8 cellular contexts compared by ENCODE assay signal in the genomic region with DNA sequence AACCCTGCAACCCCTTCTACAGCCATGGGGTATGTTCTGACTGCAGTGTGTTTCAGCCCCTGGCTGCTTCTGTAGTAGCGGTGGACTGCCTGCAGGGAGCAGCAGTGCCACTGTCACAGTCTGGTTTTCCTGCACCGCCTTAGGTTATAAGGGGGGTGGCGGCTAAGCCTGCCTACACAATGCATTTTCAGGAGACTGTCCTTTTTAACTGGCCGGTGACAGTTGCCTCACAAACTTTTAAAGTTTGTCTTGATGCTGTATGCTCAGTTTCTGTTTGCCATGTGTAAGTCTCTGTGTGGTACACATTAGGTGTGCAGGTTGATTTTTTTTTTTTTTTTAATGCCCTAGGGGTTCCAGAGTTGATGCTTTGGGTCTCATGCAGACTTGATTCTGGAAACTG. TPM values are rescaled to one million over a fixed set of nuclear protein-coding genes. Genes with fewer than 3 reads are reported as not detected.
A peak's percentile ranks its signal among the peaks of the same experiment; 100 is the strongest.
DNase-seq lines count a peak whose midpoint lies in the region; ATAC-seq and TF ChIP-seq lines count a peak whose summit lies in the region.

No MANE protein-coding gene starts in this region.

- H3K27me3 ChIP-seq in OCI-LY3 (ENCODE audit: low read depth, low read length) = no peaks in the 10 kb centered on the region
- H3K27me3 ChIP-seq in naive thymus-derived CD4-positive, alpha-beta T cell (ENCODE audit: control insufficient read depth in 2 of 2, insufficient read depth in 2 of 2, low read length in 2 of 2) = no peaks in the 10 kb centered on the region

- H3K27ac Mint-ChIP-seq in naive thymus-derived CD4-positive, alpha-beta T cell = peak overlapping the region in 6 of 9 donors; percentile 25 to 73 (median 40)
- no peak overlapping the region for H3K27ac Mint-ChIP-seq in stimulated activated effector memory CD8-positive, alpha-beta T cell treated with anti-CD3 and anti-CD28 coated beads, Interleukin-12 subunit alpha, Interleukin-12 subunit beta, amount 100 ng/mL, for 72 hours

- no peak overlapping the region for H3K4me3 Mint-ChIP-seq in naive thymus-derived CD4-positive, alpha-beta T cell
- H3K4me3 Mint-ChIP-seq in stimulated activated effector memory CD8-positive, alpha-beta T cell treated with anti-CD3 and anti-CD28 coated beads, Interleukin-12 subunit alpha, Interleukin-12 subunit beta, amount 100 ng/mL, for 72 hours = no peak overlapping the region

- no peak overlapping the region for H3K4me3 ChIP-seq in OCI-LY3 (ENCODE audit: low read length)
- no peak overlapping the region for H3K4me3 ChIP-seq in naive thymus-derived CD4-positive, alpha-beta T cell (ENCODE audit: low read length)

- H3K4me2 ChIP-seq in OCI-LY3 (ENCODE audit: low read length) = no peak overlapping the region

- intact Hi-C loops in naive thymus-derived CD4-positive, alpha-beta T cell (cut with micrococcal nuclease) = loop anchor here (1.0 to 5.0 kb wide), 9 partner anchors 59 to 158 kb away; no protein-coding TSS in a partner anchor

- H3K9me3 Mint-ChIP-seq in naive thymus-derived CD4-positive, alpha-beta T cell = no peaks in the 10 kb centered on the region
- H3K9me3 Mint-ChIP-seq in stimulated activated effector memory CD8-positive, alpha-beta T cell treated with anti-CD3 and anti-CD28 coated beads, Interleukin-12 subunit alpha, Interleukin-12 subunit beta, amount 100 ng/mL, for 72 hours = no peaks in the 10 kb centered on the region

- no peaks in the 10 kb centered on the region for H3K9me3 ChIP-seq in OCI-LY3 (ENCODE audit: insufficient read depth, low read length)
- H3K9me3 ChIP-seq in naive thymus-derived CD4-positive, alpha-beta T cell (ENCODE audit: control insufficient read depth in 2 of 3, low read length in 3 of 3) = no peaks in the 10 kb centered on the region

- peaks cover 5 to 24% (median 10%) of the 10 kb centered on the region in 7 donors for H3K4me1 Mint-ChIP-seq in naive thymus-derived CD4-positive, alpha-beta T cell
- peaks cover 5% of the 10 kb centered on the region for H3K4me1 Mint-ChIP-seq in stimulated activated effector memory CD8-positive, alpha-beta T cell treated with anti-CD3 and anti-CD28 coated beads, Interleukin-12 subunit alpha, Interleukin-12 subunit beta, amount 100 ng/mL, for 72 hours

- no peak overlapping the region for H3K27ac ChIP-seq in OCI-LY3 (ENCODE audit: low read length)
- no peak overlapping the region for H3K27ac ChIP-seq in naive thymus-derived CD4-positive, alpha-beta T cell (ENCODE audit: low read depth, low read length)

- H3K36me3 Mint-ChIP-seq in naive thymus-derived CD4-positive, alpha-beta T cell = peaks cover 0 to 64% (median 26%) of the 10 kb centered on the region in 5 donors
- peaks cover 100% of the 10 kb centered on the region for H3K36me3 Mint-ChIP-seq in stimulated activated effector memory CD8-positive, alpha-beta T cell treated with anti-CD3 and anti-CD28 coated beads, Interleukin-12 subunit alpha, Interleukin-12 subunit beta, amount 100 ng/mL, for 72 hours

- H3K79me2 ChIP-seq in OCI-LY3 (ENCODE audit: low read length) = peaks cover 4% of the 10 kb centered on the region; the same call in 1 of the 2 replicates

- peak; percentile 74 for ATAC-seq in HG03135 (IDR thresholded peaks at IDR 0.05; ENCODE audit: unreplicated experiment)
- peak; percentile 87 for ATAC-seq in esophagus mucosa
- ATAC-seq in naive thymus-derived CD4-positive, alpha-beta T cell = peak; percentile 100
- peak; percentile 94 for ATAC-seq in stimulated activated effector memory CD8-positive, alpha-beta T cell treated with anti-CD3 and anti-CD28 coated beads, Interleukin-12 subunit alpha, Interleukin-12 subunit beta, amount 100 ng/mL, for 72 hours

- DNase-seq in NCI-H2029 (lab: John Stamatoyannopoulos, UW) (peak; percentile 32), NCI-H2029 treated with DMSO at 0.1 percent for 48 hours (lab: John Stamatoyannopoulos, UW) (no peak), activated T-cell treated with anti-CD3 and anti-CD28 coated beads for 24 hours (ENCODE audit: low read depth) (peak; percentile 64)
- peak; percentile 49 to 83 (median 74) for DNase-seq in naive thymus-derived CD4-positive, alpha-beta T cell
- DNase-seq in stimulated activated effector memory CD8-positive, alpha-beta T cell treated with anti-CD3 and anti-CD28 coated beads, Interleukin-12 subunit alpha, Interleukin-12 subunit beta, amount 100 ng/mL, for 72 hours (ENCODE audit: low spot score in 2 of 2) = peak; percentile 67 to 86

- H3K36me3 ChIP-seq in OCI-LY3 (replicated peaks; ENCODE audit: low read depth, low read length) = peaks cover 53% of the 10 kb centered on the region
- peaks cover 18 to 73% (median 24%) of the 10 kb centered on the region in 3 experiments for H3K36me3 ChIP-seq in naive thymus-derived CD4-positive, alpha-beta T cell (ENCODE audit: control insufficient read depth in 2 of 3, insufficient read depth in 3 of 3, low read length in 3 of 3)

- H3K27me3 Mint-ChIP-seq in naive thymus-derived CD4-positive, alpha-beta T cell = no peaks in the 10 kb centered on the region

- no peak overlapping the region for H2AFZ ChIP-seq in OCI-LY3 (ENCODE audit: low read depth, low read length)

- TF ChIP-seq CTCF in OCI-LY3 (IDR thresholded peaks at IDR 0.05; ENCODE audit: low read depth, low read length) = peak; percentile 90

- H3K9ac ChIP-seq in OCI-LY3 (ENCODE audit: low read length) = no peak overlapping the region

- POLR2A ChIA-PET in naive thymus-derived CD4-positive, alpha-beta T cell (lab: Charles Lee) = interaction anchor here (0.6 to 1.4 kb wide), 6 partner anchors 9 to 132 kb away, joined by 3 read pairs; a partner anchor contains a TSS

- peaks cover 31% of the 10 kb centered on the region for H3K4me1 ChIP-seq in OCI-LY3 (ENCODE audit: low read length)
- peaks cover 0 to 5% of the 10 kb centered on the region in 2 donors for H3K4me1 ChIP-seq in naive thymus-derived CD4-positive, alpha-beta T cell (ENCODE audit: control insufficient read depth in 2 of 2, insufficient read depth in 2 of 2, low read length in 2 of 2)

- CTCF ChIA-PET in naive thymus-derived CD4-positive, alpha-beta T cell (lab: Charles Lee) = interaction anchor here (0.7 to 7.4 kb wide), 10 partner anchors 10 to 1727 kb away, joined by 3 to 147 read pairs (median 4); no protein-coding TSS in a partner anchor

- 0 out of 2 replicates have a peak, but pooled peaks cover 3% of the 10 kb centered on the region for H4K20me1 ChIP-seq in OCI-LY3 (ENCODE audit: insufficient read depth, low read length)

RNA-seq across cellular contexts. Expression of a gene that starts 53.0 kb away (rescaled TPM):
- 40.5 TPM for total RNA-seq in esophagus mucosa
- total RNA-seq in naive thymus-derived CD4-positive, alpha-beta T cell = 100 to 1,000 TPM in 2 of 5 experiments, 10 to 100 TPM in 3; 74.9 to 116 (median 82.6) TPM
- 10 to 100 TPM; 18.2 to 39.7 TPM for polyA plus RNA-seq in naive thymus-derived CD4-positive, alpha-beta T cell
